8 cellular contexts compared by ENCODE assay signal in genomic region chr6:11093065-11093590, GRCh38. TPM values are rescaled to one million over a fixed set of nuclear protein-coding genes. Genes with fewer than 3 reads are reported as not detected.
A peak's percentile ranks its signal among the peaks of the same experiment; 100 is the strongest.
DNase-seq lines count a peak whose midpoint lies in the region; ATAC-seq, FAIRE-seq and TF ChIP-seq lines count a peak whose summit lies in the region.

No MANE protein-coding gene starts in this region.

- no peak for FAIRE-seq in HTR-8/SVneo (lab: Jason Lieb, UNC)

- H3K9me3 Mint-ChIP-seq in T-helper 1 cell treated with Interleukin-12 subunit alpha and Interleukin-12 subunit beta and Interleukin-4 antibody, amounts not matched to agents 30 μg/mL and 1 μg/mL, for 36 hours: no peaks in the 10 kb centered on the region
- no peaks in the 10 kb centered on the region for H3K9me3 Mint-ChIP-seq in osteocyte (ENCODE audit: unreplicated experiment)

- H3K4me1 Mint-ChIP-seq in T-helper 1 cell treated with Interleukin-12 subunit alpha and Interleukin-12 subunit beta and Interleukin-4 antibody, amounts not matched to agents 30 μg/mL and 1 μg/mL, for 36 hours (ENCODE audit: low read depth): peaks cover 21% of the 10 kb centered on the region
- H3K4me1 Mint-ChIP-seq in osteocyte (ENCODE audit: unreplicated experiment): peaks cover 29% of the 10 kb centered on the region

- H3K27me3 Mint-ChIP-seq in T-helper 1 cell treated with Interleukin-12 subunit alpha and Interleukin-12 subunit beta and Interleukin-4 antibody, amounts not matched to agents 30 μg/mL and 1 μg/mL, for 36 hours (ENCODE audit: low read depth): no peaks in the 10 kb centered on the region
- H3K27me3 Mint-ChIP-seq in osteocyte (ENCODE audit: unreplicated experiment): no peaks in the 10 kb centered on the region

- peak overlapping the region; percentile 95 for H3K27ac Mint-ChIP-seq in T-helper 1 cell treated with Interleukin-12 subunit alpha and Interleukin-12 subunit beta and Interleukin-4 antibody, amounts not matched to agents 30 μg/mL and 1 μg/mL, for 36 hours
- H3K27ac Mint-ChIP-seq in osteocyte (ENCODE audit: unreplicated experiment): peak overlapping the region; percentile 96

- no peak for TF ChIP-seq CTCF in VCaP (conservative IDR thresholded peaks at IDR 0.05)
- no peak for TF ChIP-seq CTCF in foreskin fibroblast (IDR thresholded peaks at IDR 0.05; ENCODE audit: low read depth, low read length)
- no peak for TF ChIP-seq CTCF in osteocyte (IDR thresholded peaks at IDR 0.05)

- peak; percentile 44 for ATAC-seq in GM21526 (IDR thresholded peaks at IDR 0.05; ENCODE audit: low FRiP score, unreplicated experiment)

- peak overlapping the region; percentile 88 to 95 for H3K4me3 ChIP-seq in foreskin fibroblast (ENCODE audit: low read depth in 1 of 2, low read length in 2 of 2)

- DNase-seq in T-helper 1 cell (no peak), HTR-8/SVneo (ENCODE audit: insufficient read length, low spot score) (peak; percentile 43), foreskin fibroblast (no peak), osteocyte (ENCODE audit: extremely low spot score, unreplicated experiment) (no peak), T-helper 9 cell (no peak)

- H3K4me3 Mint-ChIP-seq in T-helper 1 cell treated with Interleukin-12 subunit alpha and Interleukin-12 subunit beta and Interleukin-4 antibody, amounts not matched to agents 30 μg/mL and 1 μg/mL, for 36 hours: peak overlapping the region; percentile 94
- peak overlapping the region; percentile 91 for H3K4me3 Mint-ChIP-seq in osteocyte (ENCODE audit: unreplicated experiment)

- peak overlapping the region; percentile 97 for H3K27ac ChIP-seq in VCaP

- peaks cover 2% of the 10 kb centered on the region for H3K36me3 Mint-ChIP-seq in T-helper 1 cell treated with Interleukin-12 subunit alpha and Interleukin-12 subunit beta and Interleukin-4 antibody, amounts not matched to agents 30 μg/mL and 1 μg/mL, for 36 hours (ENCODE audit: low read depth)
- H3K36me3 Mint-ChIP-seq in osteocyte (ENCODE audit: unreplicated experiment): no peaks in the 10 kb centered on the region

RNA-seq across cellular contexts. Expression of gene SMIM13, which starts 0.5 kb away (rescaled TPM):
- total RNA-seq in osteocyte: 19.6 and 20.5 TPM in 2 replicates

RNA-seq across cellular contexts. Expression of gene ERVFRD-1, which starts 18.4 kb away (rescaled TPM):
- total RNA-seq in osteocyte: not detected in 2 replicates

RNA-seq across cellular contexts. Expression of gene ELOVL2, which starts 49.0 kb away (rescaled TPM):
- total RNA-seq in osteocyte: 55.1 and 57.0 TPM in 2 replicates
